ENCODE assay signal across 13 cellular contexts in the genomic region with DNA sequence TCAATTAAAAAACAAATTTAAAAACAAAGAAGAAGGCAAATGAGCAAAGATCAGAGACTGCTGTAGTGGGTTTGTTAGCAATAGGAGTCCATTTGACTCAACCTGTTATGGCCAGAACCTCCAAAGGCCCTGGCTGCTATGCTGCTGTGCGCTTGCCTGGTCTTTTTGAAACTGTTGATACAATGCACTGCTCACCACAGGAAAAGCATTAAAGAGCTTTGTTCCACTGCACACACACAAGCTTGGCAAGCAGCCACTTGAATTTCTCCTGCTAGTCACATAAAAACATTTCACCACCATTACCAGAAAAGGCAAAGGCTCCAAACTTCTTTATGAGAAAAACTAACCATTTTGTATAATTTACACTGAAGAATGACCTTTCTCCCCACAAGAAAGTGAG.
A peak's percentile ranks its signal among the peaks of the same experiment; 100 is the strongest.
DNase-seq lines count a peak whose midpoint lies in the region; ATAC-seq and TF ChIP-seq lines count a peak whose summit lies in the region.
"Had no signal": no experiment of that assay in that cellular context is flagged by ENCODE, and none has a peak within 500 bp of the region (broad histone marks: within the 10 kb centered on the region; RNA-seq: fewer than 3 reads in every experiment).

No MANE protein-coding gene starts in this region.

- peaks cover 14% of the 10 kb centered on the region for H3K9me3 Mint-ChIP-seq in mesothelial cell of epicardium
- H3K9me3 Mint-ChIP-seq: stimulated activated naive CD8-positive, alpha-beta T cell treated with anti-CD3 and anti-CD28 coated beads, Interleukin-15, Interleukin-2, amounts not matched to agents 100 ng/mL and 50 ng/mL, for 24 hours had no signal

- no peak for ATAC-seq in T-helper 17 cell
- ATAC-seq in GM18519 (IDR thresholded peaks at IDR 0.05; ENCODE audit: low FRiP score, unreplicated experiment): no peak

- no peaks in the 10 kb centered on the region for H3K27me3 Mint-ChIP-seq in mesothelial cell of epicardium (ENCODE audit: low read depth)
- no peaks in the 10 kb centered on the region for H3K27me3 Mint-ChIP-seq in T-helper 17 cell
- H3K27me3 Mint-ChIP-seq: stimulated activated naive CD8-positive, alpha-beta T cell treated with anti-CD3 and anti-CD28 coated beads, Interleukin-15, Interleukin-2, amounts not matched to agents 100 ng/mL and 50 ng/mL, for 24 hours had no signal

- H3K27ac Mint-ChIP-seq in mesothelial cell of epicardium (peak overlapping the region; percentile 77), T-helper 17 cell (no peak overlapping the region)
- H3K27ac Mint-ChIP-seq: stimulated activated naive CD8-positive, alpha-beta T cell treated with anti-CD3 and anti-CD28 coated beads, Interleukin-15, Interleukin-2, amounts not matched to agents 100 ng/mL and 50 ng/mL, for 24 hours had no signal

- POLR2A ChIA-PET in RWPE1 (lab: Yijun Ruan, JAX; ENCODE audit: low non-redundant PET): no interaction called here

- H3K36me3 Mint-ChIP-seq in mesothelial cell of epicardium (peaks cover 15% of the 10 kb centered on the region), T-helper 17 cell (ENCODE audit: low read depth) (no peaks in the 10 kb centered on the region)

- DNase-seq in COR-L47 (lab: John Stamatoyannopoulos, UW) (peak; percentile 98), NCI-H2107 treated with DMSO at 0.1 percent for 48 hours (lab: John Stamatoyannopoulos, UW; ENCODE audit: unreplicated experiment) (peak; percentile 63), brain pericyte (ENCODE audit: low read depth, low spot score) (peak; percentile 5), mesothelial cell of epicardium (ENCODE audit: low spot score in 2 of 2, unreplicated experiment in 2 of 2) (no peak), RWPE1 (ENCODE audit: low spot score) (no peak), T-helper 17 cell (no peak)
- no peak for DNase-seq in activated naive CD4-positive, alpha-beta T cell treated with Interleukin-2 at 50 U/mL for 16 hours
- DNase-seq: activated CD4-positive, alpha-beta T cell treated with anti-CD3 and anti-CD28 coated beads, Interleukin-2, amount 50 U/mL, for 4 hours; activated naive CD4-positive, alpha-beta T cell treated with anti-CD3 and anti-CD28 coated beads, Interleukin-2, amount 50 U/mL, for 16 hours; IMR-90; stimulated activated CD4-positive, alpha-beta T cell treated with anti-CD3 and anti-CD28 coated beads, Interleukin-2, amount 100 ng/mL, for 24 hours had no signal

- H3K27ac ChIP-seq in RWPE1: no peak overlapping the region

- TF ChIP-seq CTCF in mesothelial cell of epicardium (IDR thresholded peaks at IDR 0.05; ENCODE audit: unreplicated experiment) (no peak), RWPE1 (conservative IDR thresholded peaks at IDR 0.05; ENCODE audit: low read depth) (no peak)

- H3K9me3 ChIP-seq in T-helper 17 cell (ENCODE audit: control insufficient read depth, low read length, poor library complexity, severe bottlenecking): peaks cover 4% of the 10 kb centered on the region

- H3K4me3 Mint-ChIP-seq in mesothelial cell of epicardium: no peak overlapping the region
- H3K4me3 Mint-ChIP-seq in T-helper 17 cell: no peak overlapping the region
- H3K4me3 Mint-ChIP-seq: stimulated activated naive CD8-positive, alpha-beta T cell treated with anti-CD3 and anti-CD28 coated beads, Interleukin-15, Interleukin-2, amounts not matched to agents 100 ng/mL and 50 ng/mL, for 24 hours had no signal

- H3K4me1 Mint-ChIP-seq in mesothelial cell of epicardium (peaks cover 34% of the 10 kb centered on the region), T-helper 17 cell (no peaks in the 10 kb centered on the region)

- CTCF ChIA-PET in RWPE1 (lab: Yijun Ruan, JAX): no interaction called here

Comparison
In these comparisons a context has a peak if more than half of its experiments do, and no peak if none do; other contexts are left out.
1. DNase-seq: peak in COR-L47 (single experiment), NCI-H2107 treated with DMSO at 0.1 percent for 48 hours (single experiment) and brain pericyte (single experiment); none in mesothelial cell of epicardium (0 of 2), activated naive CD4-positive, alpha-beta T cell treated with Interleukin-2 at 50 U/mL for 16 hours (single experiment), RWPE1 (single experiment) and T-helper 17 cell (0 of 3).